1 cellular context compared by ENCODE assay signal in the genomic region with DNA sequence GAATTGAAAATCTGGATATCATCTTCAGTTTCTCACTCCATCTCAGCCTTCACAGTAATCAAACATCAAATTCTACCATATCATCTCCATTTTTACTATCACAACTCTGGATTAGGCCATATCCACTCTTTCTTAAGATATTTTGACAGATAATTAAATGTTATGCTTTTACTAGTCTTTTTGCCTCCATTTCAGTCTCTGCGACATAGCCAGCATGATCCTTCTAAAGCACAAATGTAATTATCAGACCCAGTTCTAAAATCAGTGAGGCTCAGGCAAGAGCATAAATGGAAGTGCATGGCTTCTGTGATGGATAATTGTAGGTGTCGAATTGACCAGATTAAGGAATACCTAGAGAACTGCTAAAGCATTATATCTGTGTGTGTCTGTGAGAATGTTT.
TF ChIP-seq lines count a peak whose summit lies in the region.

No MANE protein-coding gene starts in this region.

TF ChIP-seq in GM23338, 12 proteins besides CTCF, POLR2A, EP300 and RAD21 (continued from another document):
- TF ChIP-seq ZNF462 (CRISPR knock-in tag; IDR thresholded peaks at IDR 0.05): no peak
- no peak for TF ChIP-seq EZH2 (IDR thresholded peaks at IDR 0.05; ENCODE audit: low read depth, unreplicated experiment)
